ENCODE assay signal across 10 cellular contexts in the genomic region with DNA sequence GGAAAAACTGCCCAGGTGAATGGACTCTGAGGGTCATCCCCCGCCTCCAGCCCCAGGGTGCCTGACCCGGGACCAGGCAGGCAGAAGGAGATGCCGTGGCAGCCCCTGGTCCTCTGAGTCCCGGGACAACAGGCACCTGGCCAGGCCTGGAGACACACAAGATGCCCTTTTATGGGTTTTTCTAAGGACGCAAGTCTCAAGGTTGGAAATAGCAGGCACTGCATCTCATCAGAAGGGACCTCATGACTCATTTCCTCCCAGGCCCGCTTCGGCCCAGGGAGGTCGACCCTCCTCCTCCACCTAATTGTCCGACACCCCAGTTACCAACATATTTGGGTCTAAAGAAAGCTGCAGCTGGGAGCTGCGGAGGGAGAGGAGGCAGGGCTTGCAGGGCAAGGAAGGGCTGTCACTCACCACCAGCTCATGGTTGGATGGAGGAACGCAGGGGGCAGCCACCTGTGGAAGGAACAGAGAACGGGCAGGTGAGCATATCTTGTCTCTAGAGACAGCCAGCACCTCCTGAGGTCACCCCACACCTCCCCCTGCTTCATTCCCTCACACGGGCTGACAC.
A peak's percentile ranks its signal among the peaks of the same experiment; 100 is the strongest.
DNase-seq lines count a peak whose midpoint lies in the region; ATAC-seq, FAIRE-seq and TF ChIP-seq lines count a peak whose summit lies in the region.
"Had no signal": no experiment of that assay in that cellular context is flagged by ENCODE, and none has a peak within 500 bp of the region (broad histone marks: within the 10 kb centered on the region; RNA-seq: fewer than 3 reads in every experiment).

No MANE protein-coding gene starts in this region.

- no peak for TF ChIP-seq CTCF in choroid plexus epithelial cell (conservative IDR thresholded peaks at IDR 0.05; ENCODE audit: low read depth, low read length)
- no peak for TF ChIP-seq CTCF in kidney (IDR thresholded peaks at IDR 0.05; ENCODE audit: borderline replicate concordance, extremely low read depth, insufficient read depth)

- POLR2A ChIA-PET in activated CD4-positive, alpha-beta T cell treated with anti-CD3 and anti-CD28 coated beads for 36 hours (lab: Charles Lee) = interaction anchor here (0.7 kb wide), 1 partner anchor 324 kb away, joined by 4 read pairs; no protein-coding TSS in a partner anchor

- H3K9me3 Mint-ChIP-seq in activated CD4-positive, alpha-beta T cell treated with anti-CD3 and anti-CD28 coated beads for 36 hours (ENCODE audit: low read depth) = no peaks in the 10 kb centered on the region

- no peak for TF ChIP-seq POLR2A in H54 (IDR thresholded peaks at IDR 0.05; ENCODE audit: low read depth, low read length)

- no peak overlapping the region for H3K4me3 Mint-ChIP-seq in activated CD4-positive, alpha-beta T cell treated with anti-CD3 and anti-CD28 coated beads for 36 hours

- DNase-seq in H54 (ENCODE audit: insufficient read length, low spot score) = peak; percentile 22
- DNase-seq in choroid plexus epithelial cell (ENCODE audit: low read depth) = peak; percentile 59
- peak; percentile 84 for DNase-seq in kidney
- DNase-seq in substantia nigra (lab: John Stamatoyannopoulos, UW) = no peak
- DNase-seq in activated CD8-positive, alpha-beta memory T cell treated with anti-CD3 and anti-CD28 coated beads, Interleukin-2, amount 50 U/mL, for 4 hours = no peak
- no peak for DNase-seq in activated CD4-positive, alpha-beta T cell treated with anti-CD3 and anti-CD28 coated beads for 36 hours
- no peak for DNase-seq in NCI-H2081 treated with DMSO at 0.1 percent for 48 hours (lab: John Stamatoyannopoulos, UW)
- DNase-seq: DMS 273 treated with DMSO at 0.1 percent for 48 hours; stimulated activated CD4-positive, alpha-beta T cell treated with anti-CD3 and anti-CD28 coated beads, Interleukin-4, amount 100 ng/mL, for 24 hours had no signal

- no peak for FAIRE-seq in H54 (lab: Jason Lieb, UNC)
- FAIRE-seq in kidney (lab: Jason Lieb, UNC) = no peak

- H3K4me1 ChIP-seq in kidney (ENCODE audit: control insufficient read depth in 1 of 2, insufficient read depth in 1 of 2, low read depth in 1 of 2, low read length in 2 of 2) = peaks cover 90 to 93% of the 10 kb centered on the region in 2 donors

- peaks cover 13 to 42% of the 10 kb centered on the region in 2 donors for H3K36me3 ChIP-seq in kidney (ENCODE audit: control insufficient read depth in 1 of 2, insufficient read depth in 2 of 2, low read length in 2 of 2)

- no peak overlapping the region for H3K27ac Mint-ChIP-seq in activated CD4-positive, alpha-beta T cell treated with anti-CD3 and anti-CD28 coated beads for 36 hours

- H3K4me3 ChIP-seq in choroid plexus epithelial cell (ENCODE audit: low read depth, low read length) = no peak overlapping the region
- H3K4me3 ChIP-seq in kidney (ENCODE audit: low read length in 2 of 2) = peak overlapping the region in 1 of 2 donors; percentile 7

- intact Hi-C loops in kidney (cut with DNase I) = no loop called here
- intact Hi-C loops in activated CD4-positive, alpha-beta T cell treated with anti-CD3 and anti-CD28 coated beads for 36 hours (cut with DNase I, micrococcal nuclease) = no loop called here

- H3K27me3 Mint-ChIP-seq in activated CD4-positive, alpha-beta T cell treated with anti-CD3 and anti-CD28 coated beads for 36 hours = no peaks in the 10 kb centered on the region

- CTCF ChIA-PET in activated CD4-positive, alpha-beta T cell treated with anti-CD3 and anti-CD28 coated beads for 36 hours (lab: Charles Lee) = interaction anchor here (0.6 kb wide), 1 partner anchor 220 kb away, joined by 3 read pairs; no protein-coding TSS in a partner anchor

- no peaks in the 10 kb centered on the region for H3K9me3 ChIP-seq in kidney (ENCODE audit: control insufficient read depth in 1 of 2, low read length in 2 of 2)

- no peaks in the 10 kb centered on the region for H3K4me1 Mint-ChIP-seq in activated CD4-positive, alpha-beta T cell treated with anti-CD3 and anti-CD28 coated beads for 36 hours

- ATAC-seq in HG03097 (IDR thresholded peaks at IDR 0.05; ENCODE audit: low FRiP score, unreplicated experiment) = no peak
- no peak for ATAC-seq in activated CD4-positive, alpha-beta T cell treated with anti-CD3 and anti-CD28 coated beads for 36 hours

- peak overlapping the region in 1 of 2 donors; percentile 65 for H3K9ac ChIP-seq in kidney (ENCODE audit: low read length in 2 of 2)

- no peaks in the 10 kb centered on the region for H3K36me3 Mint-ChIP-seq in activated CD4-positive, alpha-beta T cell treated with anti-CD3 and anti-CD28 coated beads for 36 hours (ENCODE audit: low read depth)

- H3K27ac ChIP-seq in kidney (ENCODE audit: low read depth in 2 of 2, low read length in 2 of 2) (peak overlapping the region; percentile 89 to 95), substantia nigra (ENCODE audit: low read depth, low read length, poor library complexity, severe bottlenecking) (peak overlapping the region; percentile 74)

Comparison
In these comparisons a context has a peak if more than half of its experiments do, and no peak if none do; other contexts are left out.
1. DNase-seq: peak in H54 (single experiment), choroid plexus epithelial cell (single experiment) and kidney (single experiment); none in substantia nigra (0 of 49), activated CD8-positive, alpha-beta memory T cell treated with anti-CD3 and anti-CD28 coated beads, Interleukin-2, amount 50 U/mL, for 4 hours (single experiment), activated CD4-positive, alpha-beta T cell treated with anti-CD3 and anti-CD28 coated beads for 36 hours (single experiment) and NCI-H2081 treated with DMSO at 0.1 percent for 48 hours (single experiment).